Comparison of ENCODE assay signal across 12 cellular contexts in the genomic region with DNA sequence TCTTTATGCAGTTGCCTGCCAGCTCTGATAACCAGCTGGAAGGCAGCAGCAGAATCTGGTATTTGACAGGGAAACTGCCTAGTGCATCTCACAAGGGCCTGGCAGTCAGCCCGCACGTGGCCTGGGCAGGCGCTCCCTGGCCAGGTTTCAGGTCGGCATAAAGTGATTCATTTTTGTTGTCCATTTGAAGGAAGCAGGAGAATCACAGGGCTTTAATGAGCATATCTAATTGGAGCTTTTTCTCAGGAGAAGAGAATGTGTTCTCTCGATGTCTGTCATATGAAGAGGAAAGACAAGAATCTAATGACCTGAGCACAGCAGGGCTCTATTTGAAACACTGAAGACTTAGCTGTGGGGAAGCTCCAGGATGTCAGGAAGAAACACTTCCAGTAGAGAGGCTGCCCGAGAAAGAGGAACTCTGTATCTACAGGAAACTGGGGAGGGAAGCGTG.
DNase-seq lines count a peak whose midpoint lies in the region; ATAC-seq, FAIRE-seq and TF ChIP-seq lines count a peak whose summit lies in the region.
"Had no signal": no experiment of that assay in that cellular context is flagged by ENCODE, and none has a peak within 500 bp of the region (broad histone marks: within the 10 kb centered on the region; RNA-seq: fewer than 3 reads in every experiment).

No MANE protein-coding gene starts in this region.

- H3K4me1 Mint-ChIP-seq in astrocyte (ENCODE audit: low read depth, unreplicated experiment): no peaks in the 10 kb centered on the region

- no peaks in the 10 kb centered on the region for H3K36me3 Mint-ChIP-seq in astrocyte (ENCODE audit: low read depth, unreplicated experiment)
- H3K36me3 Mint-ChIP-seq: CD14-positive monocyte had no signal

- no peak overlapping the region for H3K4me2 ChIP-seq in astrocyte (ENCODE audit: low read length)

- no peaks in the 10 kb centered on the region for H3K4me1 ChIP-seq in astrocyte (ENCODE audit: insufficient read depth, low read length)

- peaks cover 12% of the 10 kb centered on the region for H3K9me3 Mint-ChIP-seq in astrocyte (ENCODE audit: unreplicated experiment)

- H3K9ac ChIP-seq in astrocyte (ENCODE audit: low read length): no peak overlapping the region

- H3K36me3 ChIP-seq in astrocyte (ENCODE audit: insufficient read depth, low read length): no peaks in the 10 kb centered on the region

- no peaks in the 10 kb centered on the region for H4K20me1 ChIP-seq in astrocyte (ENCODE audit: insufficient read depth, low read length)

- DNase-seq in EH (ENCODE audit: low read depth): peak; percentile 14
- peak; percentile 91 for DNase-seq in NCI-H1092 treated with DMSO at 0.1 percent for 48 hours (lab: John Stamatoyannopoulos, UW)
- peak; percentile 16 for DNase-seq in astrocyte (ENCODE audit: low read depth)
- DNase-seq in iPS-NIHi11 (ENCODE audit: low spot score): peak; percentile 50
- no peak for DNase-seq in NCI-H2107 (lab: John Stamatoyannopoulos, UW)
- DNase-seq in frontal cortex (ENCODE audit: low spot score in 2 of 2): no peak
- no peak for DNase-seq in COLO829 (ENCODE audit: low spot score)
- DNase-seq: activated CD8-positive, alpha-beta T cell treated with anti-CD3 and anti-CD28 coated beads for 36 hours; SHP77 had no signal

- TF ChIP-seq CTCF in astrocyte (IDR thresholded peaks at IDR 0.05; ENCODE audit: insufficient read depth, low read depth, low read length): no peak

- H3K27ac ChIP-seq in astrocyte (ENCODE audit: low read depth, low read length): no peak overlapping the region

- peaks cover 7% of the 10 kb centered on the region for H3K27me3 Mint-ChIP-seq in astrocyte (ENCODE audit: low read depth, unreplicated experiment)

- no peak overlapping the region for H3K27ac Mint-ChIP-seq in astrocyte (ENCODE audit: unreplicated experiment)
- H3K27ac Mint-ChIP-seq: activated CD8-positive, alpha-beta T cell treated with anti-CD3 and anti-CD28 coated beads for 36 hours had no signal

- no peak overlapping the region for H3K4me3 ChIP-seq in astrocyte (ENCODE audit: insufficient read depth, low read depth, low read length)
- H3K4me3 ChIP-seq: lung had no signal

- H3K4me3 Mint-ChIP-seq in astrocyte (ENCODE audit: unreplicated experiment): no peak overlapping the region
- H3K4me3 Mint-ChIP-seq: activated CD8-positive, alpha-beta T cell treated with anti-CD3 and anti-CD28 coated beads for 36 hours; CD14-positive monocyte had no signal

- no peak for ATAC-seq in GM18867 (IDR thresholded peaks at IDR 0.05; ENCODE audit: unreplicated experiment)
- ATAC-seq: activated CD8-positive, alpha-beta T cell treated with anti-CD3 and anti-CD28 coated beads for 36 hours had no signal

- no peaks in the 10 kb centered on the region for H3K27me3 ChIP-seq in astrocyte (ENCODE audit: insufficient read depth, low read length)

- H2AFZ ChIP-seq in astrocyte (ENCODE audit: low read depth, low read length): no peak overlapping the region

- H3K9me3 ChIP-seq in astrocyte (ENCODE audit: insufficient read depth, low read depth, low read length): peaks cover 3% of the 10 kb centered on the region

- no peaks in the 10 kb centered on the region for H3K79me2 ChIP-seq in astrocyte (ENCODE audit: insufficient read depth, low read length)

- FAIRE-seq in astrocyte (lab: Jason Lieb, UNC): no peak
- no peak for FAIRE-seq in frontal cortex (lab: Jason Lieb, UNC)

Comparison
In these comparisons a context has a peak if more than half of its experiments do, and no peak if none do; other contexts are left out.
1. DNase-seq: peak in EH (single experiment), NCI-H1092 treated with DMSO at 0.1 percent for 48 hours (single experiment), astrocyte (single experiment) and iPS-NIHi11 (single experiment); none in NCI-H2107 (single experiment), frontal cortex (0 of 2) and COLO829 (single experiment).